Comparison of ENCODE assay signal across 8 cellular contexts in genomic region chr2:132669854-132670103, GRCh38. TPM values are rescaled to one million over a fixed set of nuclear protein-coding genes. Genes with fewer than 3 reads are reported as not detected.
DNase-seq lines count a peak whose midpoint lies in the region; ATAC-seq and TF ChIP-seq lines count a peak whose summit lies in the region.

No MANE protein-coding gene starts in this region.

- intact Hi-C loops in lower leg skin (cut with DNase I; ENCODE audit: low total_unique reads), result no loop called here

- ATAC-seq in upper lobe of left lung (ENCODE audit: low FRiP score in 2 of 2) (no peak), GM21825 (IDR thresholded peaks at IDR 0.05; ENCODE audit: unreplicated experiment) (no peak), GM21390 (IDR thresholded peaks at IDR 0.05; ENCODE audit: unreplicated experiment) (no peak)

- no peaks in the 10 kb centered on the region for H3K36me3 ChIP-seq in upper lobe of left lung

- DNase-seq in NCI-H82 (lab: John Stamatoyannopoulos, UW) (peak; percentile 57), NCI-H82 treated with DMSO at 0.1 percent for 48 hours (lab: John Stamatoyannopoulos, UW; ENCODE audit: unreplicated experiment) (no peak), choroid plexus epithelial cell (ENCODE audit: low read depth) (no peak), lower leg skin (ENCODE audit: low spot score in 2 of 2) (peak in 1 of 2 donors; percentile 84), upper lobe of left lung (no peak), COLO829 (ENCODE audit: low spot score) (no peak)

- 0 to 2% methylated on average over 1 to 17 of the region's 24 CpGs for WGBS in lower leg skin, 2 donors
- 0% methylated on average over 5 of the region's 24 CpGs; no CpG with 5 or more reads in 1 of the 2 donors for WGBS in upper lobe of left lung, 2 donors

- H3K27me3 ChIP-seq in upper lobe of left lung, result peaks cover 0 to 34% (median 15%) of the 10 kb centered on the region in 4 donors

- no peak for TF ChIP-seq POLR2A in lower leg skin (IDR thresholded peaks at IDR 0.05)
- TF ChIP-seq POLR2A in upper lobe of left lung (IDR thresholded peaks at IDR 0.05), result no peak

- H3K4me3 ChIP-seq in choroid plexus epithelial cell (ENCODE audit: low read depth, low read length), result peak overlapping the region; percentile 50
- H3K4me3 ChIP-seq in lower leg skin (ENCODE audit: low read depth, poor library complexity, severe bottlenecking), result peak overlapping the region; percentile 20
- peak overlapping the region; percentile 42 to 54 (median 49) for H3K4me3 ChIP-seq in upper lobe of left lung

- TF ChIP-seq EP300 in upper lobe of left lung (IDR thresholded peaks at IDR 0.05), result no peak

- H3K9me3 ChIP-seq in upper lobe of left lung, result no peaks in the 10 kb centered on the region

- H3K27ac ChIP-seq in upper lobe of left lung, result no peak overlapping the region

- peaks cover 21 to 34% (median 32%) of the 10 kb centered on the region in 4 donors for H3K4me1 ChIP-seq in upper lobe of left lung

- TF ChIP-seq CTCF in choroid plexus epithelial cell (conservative IDR thresholded peaks at IDR 0.05; ENCODE audit: low read depth, low read length) (no peak), lower leg skin (IDR thresholded peaks at IDR 0.05) (no peak), upper lobe of left lung (IDR thresholded peaks at IDR 0.05) (no peak)

RNA-seq across cellular contexts. Expression of gene LYPD1, which starts 0.2 kb away (rescaled TPM):
- total RNA-seq in lower leg skin (under 1 TPM in 1 of 4 donors, not detected in 3; 0.32 TPM), upper lobe of left lung (1 to 10 TPM in 4 of 6 donors, under 1 TPM in 2; 0.89 to 1.4 (median 1.1) TPM)
